Comparison of ENCODE assay signal across 24 cellular contexts in the genomic region with DNA sequence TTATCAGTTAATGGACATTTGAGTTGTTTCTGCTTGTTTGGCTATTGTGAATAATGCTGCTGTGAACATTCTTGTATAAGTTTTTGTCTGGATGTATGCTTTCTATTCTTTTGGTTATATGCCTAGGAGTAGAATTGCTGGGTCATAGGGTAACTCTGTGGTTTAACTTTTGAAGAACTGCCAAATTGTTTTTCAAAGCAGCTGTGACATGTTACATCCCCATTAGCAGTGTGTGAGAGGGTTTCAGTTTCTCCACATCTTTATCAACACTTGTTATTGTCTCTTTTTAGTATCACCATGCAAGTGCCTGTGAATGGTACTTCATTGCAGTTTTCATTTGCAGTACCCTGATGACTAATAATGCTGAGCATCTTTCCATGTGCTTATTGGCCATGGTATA. TPM values are rescaled to one million over a fixed set of nuclear protein-coding genes. Genes with fewer than 3 reads are reported as not detected.
DNase-seq lines count a peak whose midpoint lies in the region; ATAC-seq and TF ChIP-seq lines count a peak whose summit lies in the region.
"Had no signal": no experiment of that assay in that cellular context is flagged by ENCODE, and none has a peak within 500 bp of the region (broad histone marks: within the 10 kb centered on the region; RNA-seq: fewer than 3 reads in every experiment).

No MANE protein-coding gene starts in this region.

- intact Hi-C loops in activated naive CD4-positive, alpha-beta T cell treated with anti-CD3 and anti-CD28 coated beads for 36 hours (cut with micrococcal nuclease), result no loop called here
- intact Hi-C loops in sigmoid colon (cut with DNase I), result no loop called here

- H3K36me3 Mint-ChIP-seq in activated naive CD4-positive, alpha-beta T cell treated with anti-CD3 and anti-CD28 coated beads for 36 hours (ENCODE audit: low read depth), result peaks cover 19% of the 10 kb centered on the region
- peaks cover 14% of the 10 kb centered on the region for H3K36me3 Mint-ChIP-seq in activated naive CD8-positive, alpha-beta T cell treated with anti-CD3 and anti-CD28 coated beads for 36 hours
- H3K36me3 Mint-ChIP-seq in stimulated activated effector memory CD8-positive, alpha-beta T cell treated with anti-CD3 and anti-CD28 coated beads, Interleukin-12 subunit alpha, Interleukin-12 subunit beta, amount 100 ng/mL, for 72 hours, result peaks cover 35% of the 10 kb centered on the region

- no peak overlapping the region for H3K4me3 ChIP-seq in sigmoid colon
- H3K4me3 ChIP-seq: BLaER1, dorsolateral prefrontal cortex, pancreas, testis had no signal

- H3K36me3 ChIP-seq in sigmoid colon, result peaks cover 0 to 7% (median 3%) of the 10 kb centered on the region in 4 donors

- peak; percentile 34 for ATAC-seq in stimulated activated effector memory CD8-positive, alpha-beta T cell treated with anti-CD3 and anti-CD28 coated beads, Interleukin-12 subunit alpha, Interleukin-12 subunit beta, amount 100 ng/mL, for 72 hours
- ATAC-seq in HG03135 (IDR thresholded peaks at IDR 0.05; ENCODE audit: unreplicated experiment), result no peak
- ATAC-seq: pancreas; PC-3; stimulated activated naive B cell treated with anti-CD40 and anti-IgM and Interleukin-4, amounts not matched to agents 10 μg/mL and 1 μg/mL and 100 μg/mL, for 72 hours had no signal

- H3K27me3 Mint-ChIP-seq in activated naive CD4-positive, alpha-beta T cell treated with anti-CD3 and anti-CD28 coated beads for 36 hours (ENCODE audit: low read depth), result no peaks in the 10 kb centered on the region
- no peaks in the 10 kb centered on the region for H3K27me3 Mint-ChIP-seq in activated naive CD8-positive, alpha-beta T cell treated with anti-CD3 and anti-CD28 coated beads for 36 hours
- H3K27me3 Mint-ChIP-seq: activated naive CD8-positive, alpha-beta T cell; stimulated activated naive B cell treated with anti-CD40 and anti-IgM and Interleukin-4, amounts not matched to agents 10 μg/mL and 1 μg/mL and 100 μg/mL, for 72 hours had no signal

- no peaks in the 10 kb centered on the region for H3K9me3 ChIP-seq in sigmoid colon
- H3K9me3 ChIP-seq: pancreas, testis had no signal

- DNase-seq in activated naive CD4-positive, alpha-beta T cell treated with anti-CD3 and anti-CD28 coated beads for 36 hours, result no peak
- no peak for DNase-seq in activated naive CD4-positive, alpha-beta T cell treated with Interleukin-2 at 50 U/mL for 16 hours
- DNase-seq in M059J (ENCODE audit: low read depth) (peak; percentile 13), sigmoid colon (no peak), NCI-H524 treated with DMSO at 0.1 percent for 48 hours (lab: John Stamatoyannopoulos, UW) (no peak)
- DNase-seq in activated naive CD8-positive, alpha-beta T cell treated with anti-CD3 and anti-CD28 coated beads for 36 hours, result no peak
- no peak for DNase-seq in stimulated activated effector memory CD8-positive, alpha-beta T cell treated with anti-CD3 and anti-CD28 coated beads, Interleukin-12 subunit alpha, Interleukin-12 subunit beta, amount 100 ng/mL, for 72 hours (ENCODE audit: low spot score in 2 of 2)
- DNase-seq: caudate nucleus; COR-L47; DMS79 treated with DMSO at 0.1 percent for 48 hours; dorsolateral prefrontal cortex; kidney; NCI-H1417 treated with DMSO at 0.1 percent for 48 hours; NCI-H2081 treated with DMSO at 0.1 percent for 48 hours; nephron progenitor cell; pancreas; PC-3; SHP77; stimulated activated CD4-positive, alpha-beta T cell treated with anti-CD3 and anti-CD28 coated beads, Interleukin-4, amount 100 ng/mL, for 1 hour; stimulated activated naive B cell treated with anti-CD40 and anti-IgM and Interleukin-4, amounts not matched to agents 10 μg/mL and 1 μg/mL and 100 μg/mL, for 72 hours; testis had no signal

- H3K27ac ChIP-seq in sigmoid colon, result no peak overlapping the region
- H3K27ac ChIP-seq: BLaER1, dorsolateral prefrontal cortex, pancreas, testis had no signal

- peaks cover 35% of the 10 kb centered on the region for H3K4me1 Mint-ChIP-seq in activated naive CD4-positive, alpha-beta T cell treated with anti-CD3 and anti-CD28 coated beads for 36 hours (ENCODE audit: low read depth)
- H3K4me1 Mint-ChIP-seq in activated naive CD8-positive, alpha-beta T cell treated with anti-CD3 and anti-CD28 coated beads for 36 hours, result peaks cover 30% of the 10 kb centered on the region
- H3K4me1 Mint-ChIP-seq in stimulated activated effector memory CD8-positive, alpha-beta T cell treated with anti-CD3 and anti-CD28 coated beads, Interleukin-12 subunit alpha, Interleukin-12 subunit beta, amount 100 ng/mL, for 72 hours, result peaks cover 24% of the 10 kb centered on the region

- H3K4me1 ChIP-seq in sigmoid colon, result peaks cover 0 to 41% (median 31%) of the 10 kb centered on the region in 4 donors

- CTCF ChIA-PET in activated naive CD4-positive, alpha-beta T cell treated with anti-CD3 and anti-CD28 coated beads for 36 hours (lab: Charles Lee), result no interaction called here

- TF ChIP-seq EP300 in sigmoid colon (IDR thresholded peaks at IDR 0.05), result no peak

- no peak for TF ChIP-seq CTCF in sigmoid colon (IDR thresholded peaks at IDR 0.05)

- no peaks in the 10 kb centered on the region for H3K27me3 ChIP-seq in sigmoid colon
- H3K27me3 ChIP-seq: BLaER1, dorsolateral prefrontal cortex, pancreas, testis had no signal

- no peak overlapping the region for H3K4me3 Mint-ChIP-seq in activated naive CD4-positive, alpha-beta T cell treated with anti-CD3 and anti-CD28 coated beads for 36 hours
- no peak overlapping the region for H3K4me3 Mint-ChIP-seq in activated naive CD8-positive, alpha-beta T cell treated with anti-CD3 and anti-CD28 coated beads for 36 hours
- no peak overlapping the region for H3K4me3 Mint-ChIP-seq in stimulated activated effector memory CD8-positive, alpha-beta T cell treated with anti-CD3 and anti-CD28 coated beads, Interleukin-12 subunit alpha, Interleukin-12 subunit beta, amount 100 ng/mL, for 72 hours
- H3K4me3 Mint-ChIP-seq: activated naive CD8-positive, alpha-beta T cell; nephron progenitor cell; stimulated activated naive B cell treated with anti-CD40 and anti-IgM and Interleukin-4, amounts not matched to agents 10 μg/mL and 1 μg/mL and 100 μg/mL, for 72 hours had no signal

- no peaks in the 10 kb centered on the region for H3K9me3 Mint-ChIP-seq in activated naive CD4-positive, alpha-beta T cell treated with anti-CD3 and anti-CD28 coated beads for 36 hours
- no peaks in the 10 kb centered on the region for H3K9me3 Mint-ChIP-seq in activated naive CD8-positive, alpha-beta T cell treated with anti-CD3 and anti-CD28 coated beads for 36 hours
- no peaks in the 10 kb centered on the region for H3K9me3 Mint-ChIP-seq in stimulated activated effector memory CD8-positive, alpha-beta T cell treated with anti-CD3 and anti-CD28 coated beads, Interleukin-12 subunit alpha, Interleukin-12 subunit beta, amount 100 ng/mL, for 72 hours
- H3K9me3 Mint-ChIP-seq: nephron progenitor cell; stimulated activated naive B cell treated with anti-CD40 and anti-IgM and Interleukin-4, amounts not matched to agents 10 μg/mL and 1 μg/mL and 100 μg/mL, for 72 hours had no signal

- TF ChIP-seq POLR2A in sigmoid colon (IDR thresholded peaks at IDR 0.05), result no peak

- H3K27ac Mint-ChIP-seq in activated naive CD4-positive, alpha-beta T cell treated with anti-CD3 and anti-CD28 coated beads for 36 hours, result peak overlapping the region; percentile 42
- peak overlapping the region; percentile 40 for H3K27ac Mint-ChIP-seq in activated naive CD8-positive, alpha-beta T cell treated with anti-CD3 and anti-CD28 coated beads for 36 hours
- H3K27ac Mint-ChIP-seq in stimulated activated effector memory CD8-positive, alpha-beta T cell treated with anti-CD3 and anti-CD28 coated beads, Interleukin-12 subunit alpha, Interleukin-12 subunit beta, amount 100 ng/mL, for 72 hours, result peak overlapping the region; percentile 7
- H3K27ac Mint-ChIP-seq: activated naive CD8-positive, alpha-beta T cell; nephron progenitor cell; stimulated activated naive B cell treated with anti-CD40 and anti-IgM and Interleukin-4, amounts not matched to agents 10 μg/mL and 1 μg/mL and 100 μg/mL, for 72 hours had no signal

RNA-seq across cellular contexts. Expression of a gene that starts 2.1 kb away (rescaled TPM):
- total RNA-seq in activated naive CD4-positive, alpha-beta T cell treated with anti-CD3 and anti-CD28 coated beads for 36 hours, result 100 to 1,000 TPM; 427 to 442 TPM
- total RNA-seq in M059J (2014; rRNA removed; shearing (Covaris generic)), result 184 and 205 TPM in 2 replicates
- 100 to 1,000 TPM; 311 to 324 TPM for total RNA-seq in activated naive CD8-positive, alpha-beta T cell treated with anti-CD3 and anti-CD28 coated beads for 36 hours
- 100 to 1,000 TPM; 232 to 449 (median 299) TPM for total RNA-seq in sigmoid colon
- 100 to 1,000 TPM; 359 to 419 (median 391) TPM for polyA plus RNA-seq in sigmoid colon

RNA-seq across cellular contexts. Expression of a gene that starts 4.0 kb away (rescaled TPM):
- 10 to 100 TPM; 34.6 to 38.4 TPM for total RNA-seq in activated naive CD4-positive, alpha-beta T cell treated with anti-CD3 and anti-CD28 coated beads for 36 hours
- total RNA-seq in M059J (2014; rRNA removed; shearing (Covaris generic)), result 5.4 and 8.0 TPM in 2 replicates
- 10 to 100 TPM; 39.0 to 42.1 TPM for total RNA-seq in activated naive CD8-positive, alpha-beta T cell treated with anti-CD3 and anti-CD28 coated beads for 36 hours
- 10 to 100 TPM; 13.2 to 23.8 (median 13.9) TPM for total RNA-seq in sigmoid colon
- 10 to 100 TPM in 1 of 3 donors, 1 to 10 TPM in 2; 4.2 to 11.1 (median 5.3) TPM for polyA plus RNA-seq in sigmoid colon

RNA-seq across cellular contexts. Expression of a gene that starts 12.1 kb away (rescaled TPM):
- total RNA-seq in activated naive CD4-positive, alpha-beta T cell treated with anti-CD3 and anti-CD28 coated beads for 36 hours, result 10 to 100 TPM; 58.3 to 59.3 TPM
- total RNA-seq in M059J (2014; rRNA removed; shearing (Covaris generic)), result 0.34 and 1.0 TPM in 2 replicates
- 10 to 100 TPM; 14.6 to 17.5 TPM for total RNA-seq in activated naive CD8-positive, alpha-beta T cell treated with anti-CD3 and anti-CD28 coated beads for 36 hours
- 10 to 100 TPM in 1 of 4 donors, 1 to 10 TPM in 3; 3.9 to 19.4 (median 6.4) TPM for total RNA-seq in sigmoid colon
- 10 to 100 TPM in 1 of 3 donors, under 1 TPM in 2; 0.60 to 10.1 (median 0.92) TPM for polyA plus RNA-seq in sigmoid colon
